In genomic region chr7:156975620-156976019, GRCh38 we compare ENCODE assay signal across 26 cellular contexts. TPM values are rescaled to one million over a fixed set of nuclear protein-coding genes. Genes with fewer than 3 reads are reported as not detected.
"Had no signal": no experiment of that assay in that cellular context is flagged by ENCODE, and none has a peak within 500 bp of the region (broad histone marks: within the 10 kb centered on the region; RNA-seq: fewer than 3 reads in every experiment).

No MANE protein-coding gene starts in this region.

- H3K27me3 ChIP-seq: brain microvascular endothelial cell, cardiac muscle cell, SJSA1 had no signal

- H3K9me3 ChIP-seq: SJSA1 had no signal

- H3K36me3 ChIP-seq: cardiac muscle cell had no signal

- H3K4me3 ChIP-seq: cardiac muscle cell, K562, SJSA1 had no signal

- H3K27ac Mint-ChIP-seq: activated CD8-positive, alpha-beta T cell treated with anti-CD3 and anti-CD28 coated beads for 36 hours; activated naive CD4-positive, alpha-beta T cell treated with anti-CD3 and anti-CD28 coated beads, Interleukin-2, amount 10 ng/mL, durations not matched to agents 7 days and 5 days; activated naive CD8-positive, alpha-beta T cell treated with anti-CD3 and anti-CD28 coated beads for 36 hours; activated T-cell treated with anti-CD3 and anti-CD28 coated beads, Interleukin-2, amount 50 U/mL, for 72 hours; activated T-helper 2 cell treated with anti-CD3 and anti-CD28 coated beads, Interferon-gamma antibody, Interleukin-2, Interleukin-4, amounts not matched to agents 10 μg/mL and 5 μg/mL and 100 μg/mL, durations not matched to agents 14 hours and 24 hours and 36 hours had no signal

- H3K4me1 ChIP-seq: SJSA1 had no signal

- H3K4me1 Mint-ChIP-seq: activated naive CD4-positive, alpha-beta T cell treated with anti-CD3 and anti-CD28 coated beads, Interleukin-2, amount 10 ng/mL, durations not matched to agents 7 days and 5 days; activated naive CD8-positive, alpha-beta T cell treated with anti-CD3 and anti-CD28 coated beads for 36 hours had no signal

- H3K27me3 Mint-ChIP-seq: activated CD8-positive, alpha-beta T cell treated with anti-CD3 and anti-CD28 coated beads for 36 hours; activated naive CD4-positive, alpha-beta T cell treated with anti-CD3 and anti-CD28 coated beads, Interleukin-2, amount 10 ng/mL, durations not matched to agents 7 days and 5 days; activated naive CD8-positive, alpha-beta T cell treated with anti-CD3 and anti-CD28 coated beads for 36 hours had no signal

- DNase-seq: activated CD4-positive, alpha-beta T cell treated with anti-CD3 and anti-CD28 coated beads for 4 hours; activated CD8-positive, alpha-beta memory T cell treated with anti-CD3 and anti-CD28 coated beads, Interleukin-2, amount 50 U/mL, for 4 hours; activated CD8-positive, alpha-beta T cell treated with anti-CD3 and anti-CD28 coated beads for 36 hours; activated gamma-delta T cell treated with Interleukin-2 at 50 U/mL for 16 hours; activated naive CD4-positive, alpha-beta T cell treated with anti-CD3 and anti-CD28 coated beads, Interleukin-2, amount 10 ng/mL, durations not matched to agents 7 days and 5 days; activated naive CD8-positive, alpha-beta T cell treated with anti-CD3 and anti-CD28 coated beads for 36 hours; activated T-cell treated with anti-CD3 and anti-CD28 coated beads, Interleukin-2, amount 50 U/mL, for 72 hours; brain microvascular endothelial cell; Karpas-422; MM.1S; NCI-H1105; NCI-H146; NCI-H187 treated with DMSO at 0.1 percent for 48 hours; NCI-H2171 treated with DMSO at 0.1 percent for 48 hours; NCI-H345; NCI-H510A; NCI-H69; NK-92 treated with Interleukin-12 subunit alpha and Interleukin-12 subunit beta, amount 100 ng/mL, for 24 hours; OCI-M1; RPMI8226; SW 1271 had no signal

- H3K4me3 Mint-ChIP-seq: activated CD8-positive, alpha-beta T cell treated with anti-CD3 and anti-CD28 coated beads for 36 hours; activated naive CD4-positive, alpha-beta T cell treated with anti-CD3 and anti-CD28 coated beads, Interleukin-2, amount 10 ng/mL, durations not matched to agents 7 days and 5 days; activated naive CD8-positive, alpha-beta T cell treated with anti-CD3 and anti-CD28 coated beads for 36 hours; activated T-cell treated with anti-CD3 and anti-CD28 coated beads, Interleukin-2, amount 50 U/mL, for 72 hours had no signal

- H3K27ac ChIP-seq: brain microvascular endothelial cell, cardiac muscle cell, SJSA1 had no signal

RNA-seq across cellular contexts. Expression of gene MNX1, which starts 34.8 kb away (rescaled TPM):
- total RNA-seq: activated CD8-positive, alpha-beta T cell treated with anti-CD3 and anti-CD28 coated beads for 36 hours; activated naive CD8-positive, alpha-beta T cell treated with anti-CD3 and anti-CD28 coated beads for 36 hours; Right ventricle myocardium inferior; SJSA1 had no signal
